ENCODE assay signal across 16 cellular contexts in the genomic region with DNA sequence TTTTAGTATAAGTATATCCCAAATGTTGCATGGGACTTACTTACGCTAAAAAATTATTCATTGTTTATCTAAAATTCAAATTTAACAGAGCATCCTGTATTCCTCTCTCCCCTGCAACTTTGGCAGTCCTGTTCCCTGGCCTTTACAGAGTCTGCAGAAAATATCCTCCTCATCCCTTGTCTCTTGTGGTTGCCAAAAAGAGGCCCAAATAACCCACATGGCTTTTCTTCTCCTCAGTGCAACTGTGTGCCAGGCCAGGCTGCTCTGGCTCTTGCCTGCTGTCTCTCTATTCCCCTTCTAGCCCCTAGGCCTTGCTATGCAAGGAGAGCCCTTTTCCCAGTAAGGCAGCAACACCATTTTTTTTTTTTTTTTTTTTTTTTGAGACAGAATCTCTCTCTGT. TPM values are rescaled to one million over a fixed set of nuclear protein-coding genes. Genes with fewer than 3 reads are reported as not detected.
"Had no signal": no experiment of that assay in that cellular context is flagged by ENCODE, and none has a peak within 500 bp of the region (broad histone marks: within the 10 kb centered on the region; RNA-seq: fewer than 3 reads in every experiment).

No MANE protein-coding gene starts in this region.

- H3K27ac Mint-ChIP-seq: activated naive CD4-positive, alpha-beta T cell treated with anti-CD3 and anti-CD28 coated beads for 36 hours; activated naive CD8-positive, alpha-beta T cell treated with anti-CD3 and anti-CD28 coated beads, Interleukin-2, amount 50 U/mL, for 24 hours; activated T-helper 17 cell treated with anti-CD3 and anti-CD28 coated beads, Interleukin-2, amount 50 U/mL, for 72 hours; dendritic cell treated with granulocyte-macrophage colony-stimulating factor and Interleukin-4, amounts not matched to agents 40 ng/mL and 50 ng/mL, for 4 days; effector memory CD8-positive, alpha-beta T cell; stimulated activated naive CD8-positive, alpha-beta T cell treated with anti-CD3 and anti-CD28 coated beads, Interleukin-15, Interleukin-2, amounts not matched to agents 100 ng/mL and 50 ng/mL, for 24 hours had no signal

- H3K36me3 Mint-ChIP-seq: naive B cell had no signal

- H3K4me3 ChIP-seq: left lung, ovary, testis had no signal

- H3K4me3 Mint-ChIP-seq: activated naive CD4-positive, alpha-beta T cell treated with anti-CD3 and anti-CD28 coated beads for 36 hours; activated naive CD8-positive, alpha-beta T cell treated with anti-CD3 and anti-CD28 coated beads, Interleukin-2, amount 50 U/mL, for 24 hours; activated T-helper 17 cell treated with anti-CD3 and anti-CD28 coated beads, Interleukin-2, amount 50 U/mL, for 72 hours; dendritic cell treated with granulocyte-macrophage colony-stimulating factor and Interleukin-4, amounts not matched to agents 40 ng/mL and 50 ng/mL, for 4 days; effector memory CD8-positive, alpha-beta T cell; naive B cell; stimulated activated naive CD8-positive, alpha-beta T cell treated with anti-CD3 and anti-CD28 coated beads, Interleukin-15, Interleukin-2, amounts not matched to agents 100 ng/mL and 50 ng/mL, for 24 hours had no signal

- H3K27ac ChIP-seq: left lung, ovary, testis had no signal

- ATAC-seq: activated naive CD8-positive, alpha-beta T cell treated with anti-CD3 and anti-CD28 coated beads, Interleukin-2, amount 50 U/mL, for 24 hours; activated T-helper 17 cell treated with anti-CD3 and anti-CD28 coated beads, Interleukin-2, amount 50 U/mL, for 72 hours; effector memory CD8-positive, alpha-beta T cell; left lung; sciatic nerve had no signal

- H3K9me3 Mint-ChIP-seq: activated naive CD4-positive, alpha-beta T cell treated with anti-CD3 and anti-CD28 coated beads for 36 hours; activated naive CD8-positive, alpha-beta T cell treated with anti-CD3 and anti-CD28 coated beads, Interleukin-2, amount 50 U/mL, for 24 hours; activated T-helper 17 cell treated with anti-CD3 and anti-CD28 coated beads, Interleukin-2, amount 50 U/mL, for 72 hours; dendritic cell treated with granulocyte-macrophage colony-stimulating factor and Interleukin-4, amounts not matched to agents 40 ng/mL and 50 ng/mL, for 4 days; effector memory CD8-positive, alpha-beta T cell; naive B cell; stimulated activated naive CD8-positive, alpha-beta T cell treated with anti-CD3 and anti-CD28 coated beads, Interleukin-15, Interleukin-2, amounts not matched to agents 100 ng/mL and 50 ng/mL, for 24 hours had no signal

- H3K9me3 ChIP-seq: left lung, ovary, testis had no signal

- DNase-seq: activated CD4-positive, alpha-beta T cell treated with anti-CD3 and anti-CD28 coated beads, Interleukin-2, amount 50 U/mL, for 48 hours; activated naive CD4-positive, alpha-beta T cell treated with anti-CD3 and anti-CD28 coated beads for 36 hours; activated naive CD8-positive, alpha-beta T cell treated with anti-CD3 and anti-CD28 coated beads, Interleukin-2, amount 50 U/mL, for 24 hours; aorta; effector memory CD8-positive, alpha-beta T cell; hippocampal formation; kidney; left lung; naive B cell; ovary; testis had no signal

- H3K27me3 ChIP-seq: left lung, ovary, testis had no signal

- H3K27me3 Mint-ChIP-seq: activated naive CD8-positive, alpha-beta T cell treated with anti-CD3 and anti-CD28 coated beads, Interleukin-2, amount 50 U/mL, for 24 hours; activated T-helper 17 cell treated with anti-CD3 and anti-CD28 coated beads, Interleukin-2, amount 50 U/mL, for 72 hours; dendritic cell treated with granulocyte-macrophage colony-stimulating factor and Interleukin-4, amounts not matched to agents 40 ng/mL and 50 ng/mL, for 4 days; effector memory CD8-positive, alpha-beta T cell; naive B cell; stimulated activated naive CD8-positive, alpha-beta T cell treated with anti-CD3 and anti-CD28 coated beads, Interleukin-15, Interleukin-2, amounts not matched to agents 100 ng/mL and 50 ng/mL, for 24 hours had no signal

- H3K36me3 ChIP-seq: left lung, ovary had no signal

RNA-seq across cellular contexts. Expression of gene ARHGEF37, which starts 23.0 kb away (rescaled TPM):
- total RNA-seq: mononuclear cell had no signal
